9 cellular contexts compared by ENCODE assay signal in genomic region chr12:47753021-47754001, GRCh38. TPM values are rescaled to one million over a fixed set of nuclear protein-coding genes. Genes with fewer than 3 reads are reported as not detected.
DNase-seq lines count a peak whose midpoint lies in the region; ATAC-seq and TF ChIP-seq lines count a peak whose summit lies in the region.
"Had no signal": no experiment of that assay in that cellular context is flagged by ENCODE, and none has a peak within 500 bp of the region (broad histone marks: within the 10 kb centered on the region; RNA-seq: fewer than 3 reads in every experiment).

No MANE protein-coding gene starts in this region.

- peaks cover 8% of the 10 kb centered on the region for H3K79me2 ChIP-seq in mesendoderm (ENCODE audit: control insufficient read depth, insufficient read depth, low read length)

- TF ChIP-seq CTCF in brain microvascular endothelial cell (IDR thresholded peaks at IDR 0.05; ENCODE audit: low read depth, low read length, missing control alignments) = no peak

- H3K36me3 Mint-ChIP-seq in dendritic cell treated with granulocyte-macrophage colony-stimulating factor and Interleukin-4, amounts not matched to agents 40 ng/mL and 50 ng/mL, for 4 days (ENCODE audit: low read depth) = no peaks in the 10 kb centered on the region

- in situ Hi-C loops in brain microvascular endothelial cell (cut with HindIII; ENCODE audit: low pct_ligation_motif_present, low sequenced_read_pairs) = no loop called here

- H3K27me3 Mint-ChIP-seq in stimulated activated naive CD8-positive, alpha-beta T cell treated with anti-CD3 and anti-CD28 coated beads, Interleukin-15, amount 100 ng/mL, for 72 hours = peaks cover 8% of the 10 kb centered on the region
- peaks cover 27% of the 10 kb centered on the region for H3K27me3 Mint-ChIP-seq in dendritic cell treated with granulocyte-macrophage colony-stimulating factor and Interleukin-4, amounts not matched to agents 40 ng/mL and 50 ng/mL, for 4 days

- H2BK120ac ChIP-seq in mesendoderm (ENCODE audit: low read depth, low read length) = peak overlapping the region; percentile 5

- peak overlapping the region; percentile 33 for H3K18ac ChIP-seq in mesendoderm (ENCODE audit: low read length)

- H2AK5ac ChIP-seq in mesendoderm (ENCODE audit: low read length) = peak overlapping the region; percentile 95

- H2BK5ac ChIP-seq in mesendoderm (ENCODE audit: low read length) = peak overlapping the region; percentile 93

- peak overlapping the region; percentile 74 for H4K5ac ChIP-seq in mesendoderm (ENCODE audit: low read length)

- no peaks in the 10 kb centered on the region for H3K9me3 Mint-ChIP-seq in stimulated activated naive CD8-positive, alpha-beta T cell treated with anti-CD3 and anti-CD28 coated beads, Interleukin-15, amount 100 ng/mL, for 72 hours
- no peaks in the 10 kb centered on the region for H3K9me3 Mint-ChIP-seq in dendritic cell treated with granulocyte-macrophage colony-stimulating factor and Interleukin-4, amounts not matched to agents 40 ng/mL and 50 ng/mL, for 4 days
- H3K9me3 Mint-ChIP-seq: T-helper 1 cell treated with Interleukin-12 subunit alpha and Interleukin-12 subunit beta and Interleukin-4 antibody, amounts not matched to agents 30 μg/mL and 1 μg/mL, for 36 hours had no signal

- peak overlapping the region; percentile 84 for H3K56ac ChIP-seq in mesendoderm (ENCODE audit: low read length)

- H3K36me3 ChIP-seq in mesendoderm (ENCODE audit: control insufficient read depth, insufficient read depth, low read length) = no peaks in the 10 kb centered on the region
- H3K36me3 ChIP-seq in brain microvascular endothelial cell (replicated peaks) = no peaks in the 10 kb centered on the region

- ATAC-seq in stimulated activated naive CD8-positive, alpha-beta T cell treated with anti-CD3 and anti-CD28 coated beads, Interleukin-15, amount 100 ng/mL, for 72 hours = no peak
- ATAC-seq in stimulated activated naive CD8-positive, alpha-beta T cell treated with anti-CD3 and anti-CD28 coated beads, Interleukin-15, Interleukin-2, amounts not matched to agents 100 U/mL and 50 U/mL, for 24 hours = no peak

- peak overlapping the region; percentile 49 for H3K9ac ChIP-seq in mesendoderm (ENCODE audit: low read length)

- peaks cover 46% of the 10 kb centered on the region for H3K4me1 ChIP-seq in mesendoderm (ENCODE audit: control insufficient read depth, low read depth, low read length)

- H3K27me3 ChIP-seq in mesendoderm (ENCODE audit: insufficient read depth, low read length, poor library complexity) (no peaks in the 10 kb centered on the region), brain microvascular endothelial cell (replicated peaks) (no peaks in the 10 kb centered on the region)

- peak overlapping the region; percentile 67 for H3K27ac ChIP-seq in mesendoderm (ENCODE audit: low read depth, low read length)
- H3K27ac ChIP-seq in brain microvascular endothelial cell = no peak overlapping the region

- no peak overlapping the region for H3K4me3 Mint-ChIP-seq in stimulated activated naive CD8-positive, alpha-beta T cell treated with anti-CD3 and anti-CD28 coated beads, Interleukin-15, amount 100 ng/mL, for 72 hours
- H3K4me3 Mint-ChIP-seq in dendritic cell treated with granulocyte-macrophage colony-stimulating factor and Interleukin-4, amounts not matched to agents 40 ng/mL and 50 ng/mL, for 4 days = no peak overlapping the region
- H3K4me3 Mint-ChIP-seq: T-helper 1 cell treated with Interleukin-12 subunit alpha and Interleukin-12 subunit beta and Interleukin-4 antibody, amounts not matched to agents 30 μg/mL and 1 μg/mL, for 36 hours had no signal

- DNase-seq in stimulated activated naive CD8-positive, alpha-beta T cell treated with anti-CD3 and anti-CD28 coated beads, Interleukin-15, amount 100 ng/mL, for 72 hours = no peak
- no peak for DNase-seq in stimulated activated naive CD8-positive, alpha-beta T cell treated with anti-CD3 and anti-CD28 coated beads, Interleukin-15, Interleukin-2, amounts not matched to agents 100 U/mL and 50 U/mL, for 24 hours
- DNase-seq in mesendoderm (peak; percentile 96), GOT3 (lab: John Stamatoyannopoulos, UW) (no peak), brain microvascular endothelial cell (no peak), cerebellar cortex (ENCODE audit: low spot score) (no peak)
- DNase-seq in activated CD4-positive, alpha-beta T cell treated with anti-CD3 and anti-CD28 coated beads, Interleukin-2, amount 50 U/mL, for 48 hours = no peak

- H3K23ac ChIP-seq in mesendoderm (ENCODE audit: low read length) = peak overlapping the region; percentile 38

- H3K4me1 Mint-ChIP-seq in stimulated activated naive CD8-positive, alpha-beta T cell treated with anti-CD3 and anti-CD28 coated beads, Interleukin-15, amount 100 ng/mL, for 72 hours = peaks cover 51% of the 10 kb centered on the region
- peaks cover 48% of the 10 kb centered on the region for H3K4me1 Mint-ChIP-seq in dendritic cell treated with granulocyte-macrophage colony-stimulating factor and Interleukin-4, amounts not matched to agents 40 ng/mL and 50 ng/mL, for 4 days (ENCODE audit: low read depth)

- H3K4me2 ChIP-seq in mesendoderm (ENCODE audit: low read length) = no peak overlapping the region

- no peak overlapping the region for H4K8ac ChIP-seq in mesendoderm (ENCODE audit: low read depth, low read length)

- intact Hi-C loops in dendritic cell treated with granulocyte-macrophage colony-stimulating factor and Interleukin-4, amounts not matched to agents 40 ng/mL and 50 ng/mL, for 4 days (cut with micrococcal nuclease) = no loop called here

- no peak overlapping the region for H2BK15ac ChIP-seq in mesendoderm (replicated peaks; ENCODE audit: low read depth)

- H3K4me3 ChIP-seq in mesendoderm (ENCODE audit: low read length) = no peak overlapping the region
- no peak overlapping the region for H3K4me3 ChIP-seq in brain microvascular endothelial cell (ENCODE audit: low read depth, low read length)

- no CpG with 5 or more reads among the region's 11 CpGs for WGBS in mesendoderm (ENCODE audit: extremely low coverage, insufficient coverage, low lambda C conversion rate)

- H3K4ac ChIP-seq in mesendoderm (ENCODE audit: low read depth, low read length) = peak overlapping the region; percentile 60

- peak overlapping the region; percentile 65 for H3K27ac Mint-ChIP-seq in stimulated activated naive CD8-positive, alpha-beta T cell treated with anti-CD3 and anti-CD28 coated beads, Interleukin-15, amount 100 ng/mL, for 72 hours
- H3K27ac Mint-ChIP-seq in dendritic cell treated with granulocyte-macrophage colony-stimulating factor and Interleukin-4, amounts not matched to agents 40 ng/mL and 50 ng/mL, for 4 days = peak overlapping the region; percentile 57
- H3K27ac Mint-ChIP-seq: T-helper 1 cell treated with Interleukin-12 subunit alpha and Interleukin-12 subunit beta and Interleukin-4 antibody, amounts not matched to agents 30 μg/mL and 1 μg/mL, for 36 hours had no signal

- H3K79me1 ChIP-seq in mesendoderm (ENCODE audit: low read length) = peaks cover 14% of the 10 kb centered on the region

RNA-seq across cellular contexts. Expression of gene RAPGEF3, which starts 5.4 kb away (rescaled TPM):
- 7.8 TPM for polyA plus RNA-seq in mesendoderm (2013, experiment 1 of 2)
- 7.4 TPM for polyA plus RNA-seq in mesendoderm (2013, experiment 2 of 2)

RNA-seq across cellular contexts. Expression of gene SLC48A1, which starts 19.7 kb away (rescaled TPM):
- 9.6 TPM for polyA plus RNA-seq in mesendoderm (2013, experiment 1 of 2)
- polyA plus RNA-seq in mesendoderm (2013, experiment 2 of 2) = 9.2 TPM

RNA-seq across cellular contexts. Expression of gene ENDOU, which starts 28.0 kb away (rescaled TPM):
- polyA plus RNA-seq in mesendoderm (2013, experiment 1 of 2) = 0.04 TPM
- polyA plus RNA-seq in mesendoderm (2013, experiment 2 of 2) = 0.03 TPM

RNA-seq across cellular contexts. Expression of gene RPAP3, which starts 47.5 kb away (rescaled TPM):
- polyA plus RNA-seq in mesendoderm (2013, experiment 1 of 2) = 56.4 TPM
- 57.0 TPM for polyA plus RNA-seq in mesendoderm (2013, experiment 2 of 2)
